In the genomic region with DNA sequence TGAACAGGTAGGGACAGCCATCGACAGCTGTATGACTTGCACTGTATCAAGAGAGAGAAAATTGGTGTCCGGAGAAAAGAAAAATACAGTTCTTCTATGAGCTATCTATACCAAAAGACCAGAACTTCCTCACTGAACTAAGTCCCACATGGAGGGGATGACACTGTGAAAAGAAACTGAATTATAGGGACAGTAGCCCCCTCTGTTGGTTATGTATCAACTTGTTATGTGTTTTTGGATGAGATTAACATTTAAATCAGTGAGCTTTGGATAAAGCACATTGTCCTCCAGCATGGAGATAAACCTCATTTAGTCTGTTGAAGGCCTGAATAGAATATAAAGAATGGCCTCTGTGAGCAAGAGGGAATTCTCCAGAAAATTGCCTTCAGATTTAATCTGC, we compare ENCODE assay signal across 11 cellular contexts.
DNase-seq lines count a peak whose midpoint lies in the region; ATAC-seq and TF ChIP-seq lines count a peak whose summit lies in the region.
"Had no signal": no experiment of that assay in that cellular context is flagged by ENCODE, and none has a peak within 500 bp of the region (broad histone marks: within the 10 kb centered on the region; RNA-seq: fewer than 3 reads in every experiment).

No MANE protein-coding gene starts in this region.

- H3K27me3 ChIP-seq in foreskin keratinocyte (no peaks in the 10 kb centered on the region), prostate gland (replicated peaks; ENCODE audit: insufficient read depth) (no peaks in the 10 kb centered on the region)
- H3K27me3 ChIP-seq: body of pancreas had no signal

- H3K9ac ChIP-seq in SK-N-MC (ENCODE audit: insufficient read length) = no peak overlapping the region

- H3K4me1 ChIP-seq in foreskin keratinocyte (peaks cover 3% of the 10 kb centered on the region), prostate gland (replicated peaks) (no peaks in the 10 kb centered on the region)
- H3K4me1 ChIP-seq: body of pancreas had no signal

- TF ChIP-seq CTCF in AG10803 (conservative IDR thresholded peaks at IDR 0.05; ENCODE audit: low read length) (peak; percentile 29), foreskin keratinocyte (conservative IDR thresholded peaks at IDR 0.05) (peak; percentile 49), prostate gland (IDR thresholded peaks at IDR 0.05) (no peak)

- WGBS in prostate gland = 90% methylated on average over 2 of the region's 2 CpGs

- DNase-seq in AG10803 (ENCODE audit: low read depth) (peak; percentile 22), HT-29 (ENCODE audit: low spot score) (peak; percentile 31), SK-N-MC (ENCODE audit: low read depth, low spot score) (peak; percentile 45), foreskin keratinocyte (peak in 1 of 2 donors; percentile 14), prostate gland (ENCODE audit: low spot score) (no peak)
- DNase-seq in activated naive CD4-positive, alpha-beta T cell treated with Interleukin-2 at 50 U/mL for 16 hours = no peak
- DNase-seq: activated CD4-positive, alpha-beta T cell treated with anti-CD3 and anti-CD28 coated beads for 1 hour; body of pancreas; NCI-H345 had no signal

- H3K27ac ChIP-seq in SK-N-MC = no peak overlapping the region
- H3K27ac ChIP-seq in foreskin keratinocyte = no peak overlapping the region
- no peak overlapping the region for H3K27ac ChIP-seq in prostate gland
- H3K27ac ChIP-seq: body of pancreas had no signal

- intact Hi-C loops in prostate gland (cut with DNase I) = no loop called here

- no peak for TF ChIP-seq POLR2A in prostate gland (IDR thresholded peaks at IDR 0.05)

- ATAC-seq in foreskin keratinocyte = peak; percentile 40
- no peak for ATAC-seq in HG02642 (IDR thresholded peaks at IDR 0.05; ENCODE audit: poor library complexity, unreplicated experiment)
- no peak for ATAC-seq in GM19328 (IDR thresholded peaks at IDR 0.05; ENCODE audit: unreplicated experiment)
- ATAC-seq: body of pancreas had no signal

- H3K4me3 ChIP-seq in AG10803 (ENCODE audit: low read length) (no peak overlapping the region), SK-N-MC (no peak overlapping the region), prostate gland (no peak overlapping the region)
- H3K4me3 ChIP-seq: body of pancreas had no signal

- H3K36me3 ChIP-seq in SK-N-MC (ENCODE audit: insufficient read depth, low read length) (no peaks in the 10 kb centered on the region; the same call in 1 of the 2 replicates), prostate gland (no peaks in the 10 kb centered on the region)

- H3K9me3 ChIP-seq in SK-N-MC (ENCODE audit: low read depth, low read length) (no peaks in the 10 kb centered on the region), prostate gland (no peaks in the 10 kb centered on the region)
- H3K9me3 ChIP-seq: body of pancreas had no signal

Comparison
In these comparisons a context has a peak if more than half of its experiments do, and no peak if none do; other contexts are left out.
1. DNase-seq: peak in AG10803 (single experiment), HT-29 (single experiment) and SK-N-MC (single experiment); none in activated naive CD4-positive, alpha-beta T cell treated with Interleukin-2 at 50 U/mL for 16 hours (single experiment) and prostate gland (single experiment).
2. CTCF ChIP-seq: peak in AG10803 (single experiment) and foreskin keratinocyte (single experiment); none in prostate gland (0 of 4).